Comparison of ENCODE assay signal across 28 cellular contexts in genomic region chr10:61476529-61476928, GRCh38. TPM values are rescaled to one million over a fixed set of nuclear protein-coding genes. Genes with fewer than 3 reads are reported as not detected.
"Had no signal": no experiment of that assay in that cellular context is flagged by ENCODE, and none has a peak within 500 bp of the region (broad histone marks: within the 10 kb centered on the region; RNA-seq: fewer than 3 reads in every experiment).

No MANE protein-coding gene starts in this region.

- DNase-seq: colonic mucosa; cortex of kidney; effector CD8-positive, alpha-beta T cell; effector memory CD8-positive, alpha-beta T cell; endodermal cell; erythroblast; esophagus squamous epithelium; foreskin fibroblast; foreskin melanocyte; gastrocnemius medialis; glutamatergic neuron; head of caudate nucleus; heart right ventricle; hippocampal formation; left cardiac atrium; left lung; left ventricle myocardium superior; lower lobe of right lung; mesenchymal stem cell; mucosa of descending colon; naive B cell had no signal

- ATAC-seq: effector memory CD8-positive, alpha-beta T cell; esophagus mucosa; gastrocnemius medialis; heart right ventricle; left cardiac atrium; left lung; left ventricle myocardium superior; lower lobe of right lung; mucosa of descending colon had no signal

- H3K4me1 Mint-ChIP-seq: endodermal cell, naive B cell had no signal

- H3K27ac Mint-ChIP-seq: dendritic cell treated with granulocyte-macrophage colony-stimulating factor and Interleukin-4, amounts not matched to agents 40 ng/mL and 50 ng/mL, for 4 days; effector memory CD8-positive, alpha-beta T cell; endodermal cell; mesothelial cell of epicardium; naive B cell had no signal

- H3K36me3 Mint-ChIP-seq: mesothelial cell of epicardium, naive B cell had no signal

- H3K27ac ChIP-seq: colonic mucosa, epithelial cell of prostate, esophagus squamous epithelium, gastrocnemius medialis, heart right ventricle, left lung, lower lobe of right lung had no signal

- FAIRE-seq: keratinocyte had no signal

- H3K4me3 ChIP-seq: colonic mucosa, esophagus squamous epithelium, gastrocnemius medialis, heart right ventricle, left lung, lower lobe of right lung, mucosa of descending colon had no signal

- H3K27me3 ChIP-seq: colonic mucosa, esophagus squamous epithelium, gastrocnemius medialis, heart right ventricle, left lung had no signal

- H3K9me3 ChIP-seq: colonic mucosa, esophagus squamous epithelium, gastrocnemius medialis, heart right ventricle, left lung, lower lobe of right lung, mucosa of descending colon had no signal

- H3K4me1 ChIP-seq: colonic mucosa, esophagus squamous epithelium, gastrocnemius medialis, left lung had no signal

- H3K4me3 Mint-ChIP-seq: dendritic cell treated with granulocyte-macrophage colony-stimulating factor and Interleukin-4, amounts not matched to agents 40 ng/mL and 50 ng/mL, for 4 days; effector memory CD8-positive, alpha-beta T cell; endodermal cell; mesothelial cell of epicardium; naive B cell had no signal

- H3K9me3 Mint-ChIP-seq: effector memory CD8-positive, alpha-beta T cell; endodermal cell; mesothelial cell of epicardium; naive B cell had no signal

- H3K36me3 ChIP-seq: colonic mucosa, esophagus squamous epithelium, gastrocnemius medialis, heart right ventricle, left lung, lower lobe of right lung had no signal

RNA-seq across cellular contexts. Expression of gene TMEM26, which starts 23.3 kb away (rescaled TPM):
- total RNA-seq: dermis microvascular lymphatic vessel endothelial cell, lung microvascular endothelial cell had no signal
- polyA plus RNA-seq: keratinocyte had no signal
